26 cellular contexts compared by ENCODE assay signal in the genomic region with DNA sequence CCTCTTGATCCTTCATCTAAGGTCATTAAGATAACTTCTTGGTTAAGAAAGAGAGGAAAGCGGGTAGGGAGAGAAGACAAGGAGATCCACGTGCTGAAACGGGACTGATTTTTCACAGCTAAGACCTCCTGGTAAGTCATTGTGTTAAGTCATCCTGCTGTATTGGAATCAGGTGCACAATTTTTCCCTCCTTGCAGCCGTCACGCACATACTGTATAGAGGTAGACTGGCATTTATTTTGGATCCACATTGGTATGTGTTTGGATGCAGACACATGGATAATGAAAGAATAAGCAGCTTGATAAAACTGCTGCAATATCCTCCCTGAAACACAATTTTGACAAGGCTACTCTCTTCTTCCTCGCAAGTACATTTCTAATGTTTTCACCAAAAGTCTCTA.
A peak's percentile ranks its signal among the peaks of the same experiment; 100 is the strongest.
DNase-seq lines count a peak whose midpoint lies in the region; ATAC-seq, FAIRE-seq and TF ChIP-seq lines count a peak whose summit lies in the region.
"Had no signal": no experiment of that assay in that cellular context is flagged by ENCODE, and none has a peak within 500 bp of the region (broad histone marks: within the 10 kb centered on the region; RNA-seq: fewer than 3 reads in every experiment).

No MANE protein-coding gene starts in this region.

- H3K27me3 ChIP-seq in left ventricle myocardium inferior (ENCODE audit: low read depth) (no peaks in the 10 kb centered on the region), right cardiac atrium (ENCODE audit: control insufficient read depth, insufficient read depth) (no peaks in the 10 kb centered on the region), psoas muscle (ENCODE audit: insufficient read depth in 3 of 3, low read length in 2 of 3) (no peaks in the 10 kb centered on the region)
- H3K27me3 ChIP-seq: cardiac muscle cell, heart left ventricle, pancreas had no signal

- peaks cover 11% of the 10 kb centered on the region for H3K36me3 ChIP-seq in left ventricle myocardium inferior
- H3K36me3 ChIP-seq in kidney (ENCODE audit: control insufficient read depth in 1 of 2, insufficient read depth in 2 of 2, low read length in 2 of 2), result peaks cover 0 to 4% of the 10 kb centered on the region in 2 donors
- peaks cover 0 to 41% of the 10 kb centered on the region in 2 donors for H3K36me3 ChIP-seq in psoas muscle (ENCODE audit: insufficient read depth in 1 of 2, low read depth in 1 of 2)
- H3K36me3 ChIP-seq: pancreas had no signal

- DNase-seq in left ventricle myocardium inferior (no peak), right cardiac atrium (no peak), kidney (no peak), psoas muscle (no peak), SIG-M5 (lab: John Stamatoyannopoulos, UW) (no peak), medulla oblongata (ENCODE audit: extremely low spot score) (no peak)
- no peak for DNase-seq in stimulated activated CD4-positive, alpha-beta T cell treated with anti-CD3 and anti-CD28 coated beads, Interleukin-2, amount 100 ng/mL, for 48 hours
- DNase-seq: activated CD4-positive, alpha-beta T cell treated with anti-CD3 and anti-CD28 coated beads, Interleukin-2, amount 10 ng/mL, durations not matched to agents 7 days and 5 days; activated gamma-delta T cell; activated naive CD8-positive, alpha-beta T cell treated with anti-CD3 and anti-CD28 coated beads for 36 hours; aorta; Caco-2; cortex of kidney; DMS53; heart left ventricle; kidney glomerular epithelial cell; NCI-H146; NCI-H510A treated with DMSO at 0.1 percent for 48 hours; pancreas; T1000 had no signal

- peak overlapping the region in 1 of 2 donors; percentile 67 for H3K9ac ChIP-seq in kidney (ENCODE audit: low read length in 2 of 2)

- peaks cover 45% of the 10 kb centered on the region for H3K4me1 ChIP-seq in left ventricle myocardium inferior
- H3K4me1 ChIP-seq in right cardiac atrium (ENCODE audit: control insufficient read depth, insufficient read depth, low read length), result peaks cover 8% of the 10 kb centered on the region
- peaks cover 9 to 22% of the 10 kb centered on the region in 2 donors for H3K4me1 ChIP-seq in kidney (ENCODE audit: control insufficient read depth in 1 of 2, insufficient read depth in 1 of 2, low read depth in 1 of 2, low read length in 2 of 2)
- H3K4me1 ChIP-seq in psoas muscle, result peaks cover 24% of the 10 kb centered on the region

- TF ChIP-seq CTCF in left ventricle myocardium inferior (IDR thresholded peaks at IDR 0.05; ENCODE audit: borderline replicate concordance) (no peak), kidney (IDR thresholded peaks at IDR 0.05; ENCODE audit: borderline replicate concordance, extremely low read depth, insufficient read depth) (no peak), psoas muscle (IDR thresholded peaks at IDR 0.05) (no peak)

- H3K27ac ChIP-seq in left ventricle myocardium inferior (replicated peaks) (peak overlapping the region; percentile 3), right cardiac atrium (ENCODE audit: low read length) (no peak overlapping the region), kidney (ENCODE audit: low read depth in 2 of 2, low read length in 2 of 2) (peak overlapping the region; percentile 8 to 48), psoas muscle (peak overlapping the region; percentile 56)
- H3K27ac ChIP-seq: cardiac muscle cell, heart left ventricle, pancreas had no signal

- FAIRE-seq in kidney (lab: Jason Lieb, UNC), result no peak
- FAIRE-seq: A204.1, GM12892, H54, pancreas had no signal

- ATAC-seq in right cardiac atrium, result no peak
- ATAC-seq in psoas muscle, result peak in 1 of 4 donors; percentile 34
- ATAC-seq in HG03342 (IDR thresholded peaks at IDR 0.05; ENCODE audit: unreplicated experiment), result no peak
- ATAC-seq: stimulated activated effector memory CD8-positive, alpha-beta T cell treated with anti-CD3 and anti-CD28 coated beads, Interleukin-12 subunit alpha, Interleukin-12 subunit beta, amount 100 ng/mL, for 72 hours had no signal

- H3K4me3 ChIP-seq in left ventricle myocardium inferior, result peak overlapping the region; percentile 52
- no peak overlapping the region for H3K4me3 ChIP-seq in right cardiac atrium (ENCODE audit: low read length)
- peak overlapping the region; percentile 70 to 72 for H3K4me3 ChIP-seq in kidney (ENCODE audit: low read length in 2 of 2)
- peak overlapping the region; percentile 55 for H3K4me3 ChIP-seq in psoas muscle
- H3K4me3 ChIP-seq: cardiac muscle cell, pancreas had no signal

- 77% methylated on average over 6 of the region's 6 CpGs for WGBS in right cardiac atrium
- WGBS in psoas muscle, 3 donors, result 63 to 72% (median 66%) methylated on average over 6 of the region's 6 CpGs

- intact Hi-C loops in left ventricle myocardium inferior (cut with micrococcal nuclease), result no loop called here
- intact Hi-C loops in right cardiac atrium (cut with DNase I), result no loop called here
- intact Hi-C loops in kidney (cut with DNase I), result no loop called here
- intact Hi-C loops in psoas muscle (cut with DNase I), result no loop called here

- H3K9me3 ChIP-seq in left ventricle myocardium inferior (replicated peaks) (no peaks in the 10 kb centered on the region), right cardiac atrium (ENCODE audit: control insufficient read depth, low read length) (no peaks in the 10 kb centered on the region), kidney (ENCODE audit: control insufficient read depth in 1 of 2, low read length in 2 of 2) (no peaks in the 10 kb centered on the region), psoas muscle (no peaks in the 10 kb centered on the region)
- H3K9me3 ChIP-seq: Caco-2, heart left ventricle, pancreas had no signal
